In the genomic region with DNA sequence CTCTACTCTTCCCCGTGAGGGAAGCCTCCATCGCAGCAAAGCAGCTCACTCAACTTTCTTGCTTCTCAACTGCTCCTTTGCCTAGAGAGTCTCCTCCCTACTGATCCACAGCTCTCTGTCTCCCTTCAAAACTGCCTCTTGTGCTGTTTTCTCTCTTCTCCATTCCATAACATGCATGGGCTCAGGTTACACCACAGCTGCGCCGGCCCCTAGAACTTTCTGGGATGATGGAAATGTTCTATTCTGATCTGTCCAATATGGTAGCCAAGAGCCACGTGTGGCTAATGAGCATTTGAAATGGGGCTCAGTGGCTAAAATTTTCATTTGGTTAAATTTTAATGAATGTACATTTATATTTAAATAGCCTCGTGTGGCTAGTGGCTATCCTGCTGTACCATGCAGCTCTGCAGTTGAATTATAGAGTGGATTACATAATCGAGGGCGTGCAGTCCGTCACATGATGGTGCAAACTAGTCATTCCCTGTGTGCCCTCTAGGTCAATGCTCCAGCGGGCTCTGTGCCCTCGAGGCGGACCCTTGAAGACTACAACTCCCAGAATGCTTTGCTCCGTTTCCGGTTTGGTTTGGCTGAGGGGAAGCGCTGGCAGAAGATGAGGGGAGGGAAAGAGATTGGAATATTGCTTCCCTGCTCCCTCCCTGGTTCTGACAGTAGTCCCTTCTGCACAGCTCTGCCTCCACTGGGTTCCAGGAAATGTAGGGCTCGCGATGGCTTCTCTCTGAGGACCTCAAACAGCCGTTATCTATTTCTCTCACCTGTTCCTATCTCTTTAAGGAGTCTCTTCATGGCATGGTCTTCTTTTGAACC, we compare ENCODE assay signal across 9 cellular contexts.
DNase-seq lines count a peak whose midpoint lies in the region; ATAC-seq and TF ChIP-seq lines count a peak whose summit lies in the region.
"Had no signal": no experiment of that assay in that cellular context is flagged by ENCODE, and none has a peak within 500 bp of the region (broad histone marks: within the 10 kb centered on the region; RNA-seq: fewer than 3 reads in every experiment).

No MANE protein-coding gene starts in this region.

- H3K27me3 ChIP-seq in IMR-90 (ENCODE audit: control insufficient read depth, insufficient read depth, low read length) = no peaks in the 10 kb centered on the region

- peaks cover 2% of the 10 kb centered on the region for H3K9me3 ChIP-seq in IMR-90 (ENCODE audit: control insufficient read depth, insufficient read depth, low read length)

- 32% methylated on average over 8 of the region's 18 CpGs; no CpG with 5 or more reads in 1 of the 2 experiments for WGBS in IMR-90 (ENCODE audit: extremely low coverage in 2 of 2, insufficient read length in 1 of 2), 2 experiments

- peak overlapping the region; percentile 60; the same call in 1 of the 2 replicates for H3K14ac ChIP-seq in IMR-90 (replicated peaks; ENCODE audit: low read depth, low read length)

- H2AK5ac ChIP-seq in IMR-90 (ENCODE audit: low read depth, low read length) = peak overlapping the region; percentile 25; the same call in 1 of the 2 replicates

- DNase-seq in Ammon's horn (ENCODE audit: low spot score) (peak; percentile 60), IMR-90 (peak; percentile 70), astrocyte of the spinal cord (ENCODE audit: low read depth, low spot score) (peak; percentile 44), kidney glomerular epithelial cell (lab: John Stamatoyannopoulos, UW) (peak; percentile 17), SKM-1 (lab: John Stamatoyannopoulos, UW; ENCODE audit: unreplicated experiment) (no peak), NK-92 (lab: John Stamatoyannopoulos, UW; ENCODE audit: unreplicated experiment) (no peak), T-helper 9 cell (no peak)
- DNase-seq: activated naive CD8-positive, alpha-beta T cell treated with anti-CD3 and anti-CD28 coated beads, Interleukin-2, amount 10 ng/mL, durations not matched to agents 7 days and 5 days had no signal

- H3K9me1 ChIP-seq in IMR-90 (ENCODE audit: insufficient read depth, low read length) = peaks cover 8% of the 10 kb centered on the region; the same call in 1 of the 2 replicates

- no TSS peak for BruUV-seq in IMR-90 (replicated peaks; lab: Mats Ljungman, UMichigan)

- peak overlapping the region; percentile 90 for H2AFZ ChIP-seq in IMR-90 (replicated peaks; ENCODE audit: low read length, poor library complexity)

- H2AK9ac ChIP-seq in IMR-90 (replicated peaks; ENCODE audit: low read depth, low read length, poor library complexity) = no peak overlapping the region

- TF ChIP-seq RAD21 in IMR-90 (IDR thresholded peaks at IDR 0.05; ENCODE audit: low read length) = no peak

- in situ Hi-C loops in IMR-90 (cut with MboI; ENCODE audit: low sequenced_read_pairs) = no loop called here
- in situ Hi-C loops in astrocyte of the spinal cord (cut with HindIII; ENCODE audit: low sequenced_read_pairs) = no loop called here

- TF ChIP-seq CTCF in IMR-90 (conservative IDR thresholded peaks at IDR 0.05; ENCODE audit: low read depth, low read length) (no peak), astrocyte of the spinal cord (IDR thresholded peaks at IDR 0.05; ENCODE audit: low read depth, low read length) (no peak)

- H2BK120ac ChIP-seq in IMR-90 (ENCODE audit: low read depth, low read length) = peak overlapping the region; percentile 72

- TF ChIP-seq POLR2A in IMR-90 (IDR thresholded peaks at IDR 0.05; ENCODE audit: low read depth, low read length) = no peak

- H3K4me3 ChIP-seq in IMR-90 (ENCODE audit: insufficient read depth, low read depth, low read length) (peak overlapping the region; percentile 13; the same call in 1 of the 2 replicates), astrocyte of the spinal cord (ENCODE audit: low read depth, low read length) (no peak overlapping the region)

- intact Hi-C loops in IMR-90 (cut with micrococcal nuclease) = no loop called here

- H3K56ac ChIP-seq in IMR-90 (ENCODE audit: extremely low read depth, insufficient read depth, low read length) = no peak overlapping the region

- H3K23ac ChIP-seq in IMR-90 (ENCODE audit: low read depth, low read length) = peak overlapping the region; percentile 5; the same call in 1 of the 2 replicates

- H2BK15ac ChIP-seq in IMR-90 (ENCODE audit: low read depth, low read length) = peak overlapping the region; percentile 54; the same call in 2 of the 3 replicates

- CTCF ChIA-PET in IMR-90 (lab: Yijun Ruan, JAX) = interaction anchor here (0.6 kb wide), 1 partner anchor 148 kb away, joined by 3 read pairs; no protein-coding TSS in a partner anchor

- H2BK5ac ChIP-seq in IMR-90 (ENCODE audit: low read depth, low read length, poor library complexity, severe bottlenecking) = no peak overlapping the region

- H3K36me3 ChIP-seq in IMR-90 (ENCODE audit: control insufficient read depth, insufficient read depth, low read length) = no peaks in the 10 kb centered on the region

- peak overlapping the region; percentile 52 for H3K4ac ChIP-seq in IMR-90 (ENCODE audit: low read depth, low read length)

- dilution Hi-C loops in IMR-90 (cut with HindIII; ENCODE audit: low sequenced_read_pairs, unreplicated experiment) = no loop called here

- H4K8ac ChIP-seq in IMR-90 (ENCODE audit: low read depth in 2 of 2, low read length in 2 of 2) = peak overlapping the region; percentile 17 to 75; a peak in 3 of 4 replicates

- peak overlapping the region; percentile 69; the same call in 1 of the 2 replicates for H4K5ac ChIP-seq in IMR-90 (ENCODE audit: low read depth, low read length)

- peak overlapping the region; percentile 88 for H2BK20ac ChIP-seq in IMR-90 (ENCODE audit: low read depth, low read length)

- peak overlapping the region; percentile 79 for H3K4me2 ChIP-seq in IMR-90 (ENCODE audit: low read depth, low read length)

- H4K20me1 ChIP-seq in IMR-90 (ENCODE audit: insufficient read depth, low read length) = no peaks in the 10 kb centered on the region

- peaks cover 6% of the 10 kb centered on the region for H3K4me1 ChIP-seq in IMR-90 (ENCODE audit: control insufficient read depth, insufficient read depth, low read length)

- peak; percentile 34 for ATAC-seq in IMR-90 (ENCODE audit: low read depth)
- no peak for ATAC-seq in GM21717 (IDR thresholded peaks at IDR 0.05; ENCODE audit: unreplicated experiment)

- peak overlapping the region; percentile 13; the same call in 1 of the 2 replicates for H3K27ac ChIP-seq in IMR-90 (ENCODE audit: insufficient read depth, low read length)

- POLR2A ChIA-PET in IMR-90 (lab: Charles Lee; ENCODE audit: unreplicated experiment) = no interaction called here

- no peak overlapping the region for H3K9ac ChIP-seq in IMR-90 (ENCODE audit: low read depth, low read length)

- peak overlapping the region; percentile 58; the same call in 1 of the 2 replicates for H3K18ac ChIP-seq in IMR-90 (ENCODE audit: low read depth, low read length)

- H3K79me1 ChIP-seq in IMR-90 (ENCODE audit: low read depth in 1 of 2, low read length in 2 of 2) = peaks cover 5 to 20% of the 10 kb centered on the region in 2 experiments; a peak in 3 of 4 replicates

- peak overlapping the region; percentile 47; the same call in 1 of the 2 replicates for H4K91ac ChIP-seq in IMR-90 (ENCODE audit: insufficient read depth, low read depth, low read length)

TF ChIP-seq in IMR-90, 13 proteins besides CTCF, POLR2A, EP300 and RAD21:
- TF ChIP-seq FOS (IDR thresholded peaks at IDR 0.05; ENCODE audit: low read depth, low read length) (no peak), RFX5 (IDR thresholded peaks at IDR 0.05; ENCODE audit: low read depth, low read length) (no peak), CEBPB (IDR thresholded peaks at IDR 0.05; ENCODE audit: low read depth, low read length) (peak; percentile 70), MXI1 (IDR thresholded peaks at IDR 0.05; ENCODE audit: borderline replicate concordance, low read depth, low read length) (no peak), BHLHE40 (IDR thresholded peaks at IDR 0.05; ENCODE audit: low read depth, low read length) (peak; percentile 15; the same call in 1 of the 2 replicates), SMC3 (IDR thresholded peaks at IDR 0.05; ENCODE audit: low read depth, low read length) (no peak), NFE2L2 (IDR thresholded peaks at IDR 0.05; ENCODE audit: low read depth, low read length) (no peak), RCOR1 (IDR thresholded peaks at IDR 0.05; ENCODE audit: insufficient replicate concordance, low read length) (no peak), MAFK (IDR thresholded peaks at IDR 0.05; ENCODE audit: low read depth, low read length) (no peak), CHD1 (IDR thresholded peaks at IDR 0.05; ENCODE audit: low read depth, low read length) (no peak), MAZ (IDR thresholded peaks at IDR 0.05; ENCODE audit: borderline replicate concordance, low read depth, low read length) (no peak)
- TF ChIP-seq, protein P1, sequence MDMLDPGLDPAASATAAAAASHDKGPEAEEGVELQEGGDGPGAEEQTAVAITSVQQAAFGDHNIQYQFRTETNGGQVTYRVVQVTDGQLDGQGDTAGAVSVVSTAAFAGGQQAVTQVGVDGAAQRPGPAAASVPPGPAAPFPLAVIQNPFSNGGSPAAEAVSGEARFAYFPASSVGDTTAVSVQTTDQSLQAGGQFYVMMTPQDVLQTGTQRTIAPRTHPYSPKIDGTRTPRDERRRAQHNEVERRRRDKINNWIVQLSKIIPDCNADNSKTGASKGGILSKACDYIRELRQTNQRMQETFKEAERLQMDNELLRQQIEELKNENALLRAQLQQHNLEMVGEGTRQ (IDR thresholded peaks at IDR 0.05; ENCODE audit: low read depth, low read length) = peak; percentile 76
- TF ChIP-seq, protein P2, sequence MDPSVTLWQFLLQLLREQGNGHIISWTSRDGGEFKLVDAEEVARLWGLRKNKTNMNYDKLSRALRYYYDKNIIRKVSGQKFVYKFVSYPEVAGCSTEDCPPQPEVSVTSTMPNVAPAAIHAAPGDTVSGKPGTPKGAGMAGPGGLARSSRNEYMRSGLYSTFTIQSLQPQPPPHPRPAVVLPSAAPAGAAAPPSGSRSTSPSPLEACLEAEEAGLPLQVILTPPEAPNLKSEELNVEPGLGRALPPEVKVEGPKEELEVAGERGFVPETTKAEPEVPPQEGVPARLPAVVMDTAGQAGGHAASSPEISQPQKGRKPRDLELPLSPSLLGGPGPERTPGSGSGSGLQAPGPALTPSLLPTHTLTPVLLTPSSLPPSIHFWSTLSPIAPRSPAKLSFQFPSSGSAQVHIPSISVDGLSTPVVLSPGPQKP (IDR thresholded peaks at IDR 0.05; ENCODE audit: borderline replicate concordance, low read depth, low read length) = no peak

Comparison
In these comparisons a context has a peak if more than half of its experiments do, and no peak if none do; other contexts are left out.
1. DNase-seq: peak in Ammon's horn (single experiment), IMR-90 (single experiment), astrocyte of the spinal cord (single experiment) and kidney glomerular epithelial cell (single experiment); none in SKM-1 (single experiment), NK-92 (single experiment) and T-helper 9 cell (single experiment).